13 cellular contexts compared by ENCODE assay signal in genomic region chr15:79680721-79681120, GRCh38.
DNase-seq lines count a peak whose midpoint lies in the region; ATAC-seq and TF ChIP-seq lines count a peak whose summit lies in the region.
"Had no signal": no experiment of that assay in that cellular context is flagged by ENCODE, and none has a peak within 500 bp of the region (broad histone marks: within the 10 kb centered on the region; RNA-seq: fewer than 3 reads in every experiment).

No MANE protein-coding gene starts in this region.

- no peak overlapping the region for H3K23ac ChIP-seq in neuronal stem cell (ENCODE audit: low read depth, low read length, poor library complexity)

- no peak for ATAC-seq in gastroesophageal sphincter
- ATAC-seq in activated naive CD4-positive, alpha-beta T cell treated with anti-CD3 and anti-CD28 coated beads, Interleukin-2, amount 50 U/mL, for 72 hours, result no peak
- ATAC-seq in upper lobe of right lung, result no peak
- ATAC-seq: left lung had no signal

- H3K27me3 ChIP-seq in neuronal stem cell (ENCODE audit: control insufficient read depth in 3 of 3, insufficient read depth in 3 of 3, low read depth in 1 of 3, low read length in 3 of 3), result no peaks in the 10 kb centered on the region
- peaks cover 9% of the 10 kb centered on the region for H3K27me3 ChIP-seq in gastroesophageal sphincter
- H3K27me3 ChIP-seq in upper lobe of right lung, result no peaks in the 10 kb centered on the region
- H3K27me3 ChIP-seq: left lung, thyroid gland had no signal

- TF ChIP-seq EP300 in gastroesophageal sphincter (IDR thresholded peaks at IDR 0.05), result no peak

- TF ChIP-seq CTCF in GM10266 (IDR thresholded peaks at IDR 0.05; ENCODE audit: control insufficient read depth, insufficient read depth, low read depth, missing control alignments) (no peak), chondrocyte (IDR thresholded peaks at IDR 0.05) (no peak), gastroesophageal sphincter (IDR thresholded peaks at IDR 0.05) (no peak), upper lobe of right lung (IDR thresholded peaks at IDR 0.05) (no peak)

- no peak overlapping the region for H3K4me2 ChIP-seq in neuronal stem cell (ENCODE audit: insufficient read depth, low read length, poor library complexity, severe bottlenecking)
- H3K4me2 ChIP-seq: KMS-11 had no signal

- no peak overlapping the region for H3K27ac ChIP-seq in neuronal stem cell (replicated peaks; ENCODE audit: low read length)
- H3K27ac ChIP-seq in gastroesophageal sphincter, result no peak overlapping the region
- no peak overlapping the region for H3K27ac ChIP-seq in upper lobe of right lung
- H3K27ac ChIP-seq: KMS-11, left lung, thyroid gland had no signal

- H3K36me3 ChIP-seq in neuronal stem cell (replicated peaks in 1 of 2; ENCODE audit: control insufficient read depth in 2 of 2, insufficient read depth in 2 of 2, low read length in 2 of 2), result no peaks in the 10 kb centered on the region
- H3K36me3 ChIP-seq in gastroesophageal sphincter, result no peaks in the 10 kb centered on the region
- no peaks in the 10 kb centered on the region for H3K36me3 ChIP-seq in upper lobe of right lung
- H3K36me3 ChIP-seq: left lung, thyroid gland had no signal

- no peaks in the 10 kb centered on the region for H3K27me3 Mint-ChIP-seq in chondrocyte (ENCODE audit: low read depth)

- no peak overlapping the region for H2BK15ac ChIP-seq in neuronal stem cell (ENCODE audit: low read length)

- no peak overlapping the region for H2AK5ac ChIP-seq in neuronal stem cell (ENCODE audit: low read depth, low read length)

- peak overlapping the region; percentile 76 for H3K27ac Mint-ChIP-seq in chondrocyte (ENCODE audit: unreplicated experiment)
- no peak overlapping the region for H3K27ac Mint-ChIP-seq in activated naive CD4-positive, alpha-beta T cell treated with anti-CD3 and anti-CD28 coated beads, Interleukin-2, amount 50 U/mL, for 72 hours
- H3K27ac Mint-ChIP-seq: activated CD4-positive, alpha-beta memory T cell treated with anti-CD3 and anti-CD28 coated beads, Interleukin-2, amount 10 ng/mL, durations not matched to agents 7 days and 5 days had no signal

- H2BK5ac ChIP-seq in neuronal stem cell (ENCODE audit: low read length), result no peak overlapping the region

- H3K4me3 ChIP-seq in neuronal stem cell (ENCODE audit: low read length in 2 of 2), result no peak overlapping the region
- no peak overlapping the region for H3K4me3 ChIP-seq in gastroesophageal sphincter
- H3K4me3 ChIP-seq in upper lobe of right lung, result no peak overlapping the region
- H3K4me3 ChIP-seq: left lung, thyroid gland had no signal

- no peak overlapping the region for H2BK12ac ChIP-seq in neuronal stem cell (ENCODE audit: low read length)

- no peak for TF ChIP-seq POLR2A in gastroesophageal sphincter (IDR thresholded peaks at IDR 0.05)

- no peak overlapping the region for H2BK120ac ChIP-seq in neuronal stem cell (ENCODE audit: low read depth, low read length)

- H2AFZ ChIP-seq in neuronal stem cell (ENCODE audit: low read length), result peak overlapping the region; percentile 65

- DNase-seq in GM10266 (ENCODE audit: extremely low spot score) (peak; percentile 34), HS-5 (ENCODE audit: low read depth) (peak; percentile 72), chondrocyte (ENCODE audit: low spot score) (no peak), neuronal stem cell (ENCODE audit: low spot score) (peak; percentile 56), NCI-H748 treated with DMSO at 0.1 percent for 48 hours (lab: John Stamatoyannopoulos, UW) (no peak), upper lobe of right lung (no peak)
- DNase-seq in activated naive CD4-positive, alpha-beta T cell treated with anti-CD3 and anti-CD28 coated beads, Interleukin-2, amount 50 U/mL, for 72 hours (ENCODE audit: low spot score in 2 of 2), result no peak
- DNase-seq: activated CD4-positive, alpha-beta memory T cell treated with anti-CD3 and anti-CD28 coated beads, Interleukin-2, amount 10 ng/mL, durations not matched to agents 7 days and 5 days; caudate nucleus; left lung; thyroid gland had no signal

- no peaks in the 10 kb centered on the region for H3K36me3 Mint-ChIP-seq in chondrocyte (ENCODE audit: low read depth)
- H3K36me3 Mint-ChIP-seq in activated naive CD4-positive, alpha-beta T cell treated with anti-CD3 and anti-CD28 coated beads, Interleukin-2, amount 50 U/mL, for 72 hours, result no peaks in the 10 kb centered on the region

- H3K4me1 Mint-ChIP-seq in chondrocyte (ENCODE audit: low read depth), result peaks cover 38% of the 10 kb centered on the region
- H3K4me1 Mint-ChIP-seq: activated CD4-positive, alpha-beta memory T cell treated with anti-CD3 and anti-CD28 coated beads, Interleukin-2, amount 10 ng/mL, durations not matched to agents 7 days and 5 days had no signal

- H3K9me3 Mint-ChIP-seq in chondrocyte (ENCODE audit: low read depth), result no peaks in the 10 kb centered on the region
- H3K9me3 Mint-ChIP-seq in activated naive CD4-positive, alpha-beta T cell treated with anti-CD3 and anti-CD28 coated beads, Interleukin-2, amount 50 U/mL, for 72 hours, result no peaks in the 10 kb centered on the region
- H3K9me3 Mint-ChIP-seq: activated CD4-positive, alpha-beta memory T cell treated with anti-CD3 and anti-CD28 coated beads, Interleukin-2, amount 10 ng/mL, durations not matched to agents 7 days and 5 days had no signal

- peaks cover 7 to 11% of the 10 kb centered on the region in 2 donors for H3K4me1 ChIP-seq in neuronal stem cell (ENCODE audit: control insufficient read depth in 2 of 2, insufficient read depth in 1 of 2, low read depth in 1 of 2, low read length in 2 of 2)
- H3K4me1 ChIP-seq in gastroesophageal sphincter, result peaks cover 0 to 9% (median 0%) of the 10 kb centered on the region in 3 donors
- no peaks in the 10 kb centered on the region for H3K4me1 ChIP-seq in upper lobe of right lung
- H3K4me1 ChIP-seq: left lung, thyroid gland had no signal

- H3K9me3 ChIP-seq in neuronal stem cell (replicated peaks in 1 of 2; ENCODE audit: control insufficient read depth in 2 of 2, insufficient read depth in 1 of 2, low read depth in 1 of 2, low read length in 2 of 2), result no peaks in the 10 kb centered on the region
- no peaks in the 10 kb centered on the region for H3K9me3 ChIP-seq in gastroesophageal sphincter
- no peaks in the 10 kb centered on the region for H3K9me3 ChIP-seq in upper lobe of right lung
- H3K9me3 ChIP-seq: left lung, thyroid gland had no signal

- H3K9ac ChIP-seq in neuronal stem cell (ENCODE audit: low read depth, low read length, poor library complexity), result no peak overlapping the region
- H3K9ac ChIP-seq: KMS-11 had no signal

- no peak overlapping the region for H3K18ac ChIP-seq in neuronal stem cell (ENCODE audit: low read length)

- H3K4ac ChIP-seq in neuronal stem cell (ENCODE audit: low read length), result no peak overlapping the region

- no peak overlapping the region for H3K4me3 Mint-ChIP-seq in chondrocyte (ENCODE audit: unreplicated experiment)
- H3K4me3 Mint-ChIP-seq: activated CD4-positive, alpha-beta memory T cell treated with anti-CD3 and anti-CD28 coated beads, Interleukin-2, amount 10 ng/mL, durations not matched to agents 7 days and 5 days had no signal

- H3K14ac ChIP-seq in neuronal stem cell (ENCODE audit: low read length), result no peak overlapping the region

- intact Hi-C loops in upper lobe of right lung (cut with DNase I), result no loop called here

- WGBS in neuronal stem cell (ENCODE audit: extremely low coverage in 2 of 2, insufficient read length in 2 of 2, insufficient replicate concordance in 1 of 2), 2 donors, result no CpG with 5 or more reads among the region's 5 CpGs
- WGBS in gastroesophageal sphincter (ENCODE audit: low coverage in 1 of 2), 2 donors, result 43 to 57% methylated on average over 3 to 5 of the region's 5 CpGs

- H4K91ac ChIP-seq in neuronal stem cell (ENCODE audit: low read depth, low read length, poor library complexity), result no peak overlapping the region

- no peaks in the 10 kb centered on the region for H3K79me1 ChIP-seq in neuronal stem cell (ENCODE audit: low read depth, low read length)

- no peak overlapping the region for H4K8ac ChIP-seq in neuronal stem cell (ENCODE audit: low read depth, low read length)

Comparison
In these comparisons a context has a peak if more than half of its experiments do, and no peak if none do; other contexts are left out.
1. DNase-seq: peak in GM10266 (single experiment), HS-5 (single experiment) and neuronal stem cell (single experiment); none in chondrocyte (single experiment), NCI-H748 treated with DMSO at 0.1 percent for 48 hours (single experiment), activated naive CD4-positive, alpha-beta T cell treated with anti-CD3 and anti-CD28 coated beads, Interleukin-2, amount 50 U/mL, for 72 hours (0 of 2) and upper lobe of right lung (single experiment).